ENCODE assay signal across 8 cellular contexts in the genomic region with DNA sequence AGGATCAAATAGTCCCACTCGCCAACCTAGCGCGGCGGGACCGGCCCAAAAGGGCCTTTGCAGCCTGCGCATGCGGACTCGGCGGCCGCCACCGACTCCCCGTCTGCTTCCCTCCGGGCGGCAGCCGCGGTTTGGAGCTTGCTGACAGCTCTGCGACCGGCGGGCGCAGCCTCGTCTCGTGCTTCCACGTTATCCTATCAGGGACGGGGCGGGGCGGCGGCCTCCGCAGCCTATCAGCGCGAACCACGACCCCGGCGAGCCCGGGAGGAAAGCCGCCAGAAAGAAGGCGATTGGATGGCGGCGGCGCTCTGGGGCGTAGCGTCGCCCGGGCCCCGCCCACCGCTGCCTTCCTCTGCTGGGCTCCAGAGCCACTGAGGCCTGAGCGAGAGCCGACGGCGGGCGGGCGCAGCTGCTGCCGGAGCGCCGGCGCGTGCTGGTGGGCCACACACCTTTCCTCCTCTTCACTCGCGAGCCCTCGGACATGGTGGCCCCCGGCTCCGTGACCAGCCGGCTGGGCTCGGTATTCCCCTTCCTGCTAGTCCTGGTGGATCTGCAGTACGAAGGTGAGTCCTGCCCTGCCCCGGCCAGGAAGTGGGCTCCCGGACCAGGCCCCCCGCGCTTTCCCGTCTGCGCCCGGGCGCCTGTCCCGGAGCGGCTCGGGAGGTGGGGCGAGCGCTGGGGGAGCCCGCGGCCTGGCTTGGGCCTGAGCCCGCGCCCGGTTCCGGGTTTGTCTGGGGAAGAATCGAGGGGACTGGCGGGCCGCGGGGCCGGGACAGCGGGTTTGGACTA. TPM values are rescaled to one million over a fixed set of nuclear protein-coding genes. Genes with fewer than 3 reads are reported as not detected.
DNase-seq lines count a peak whose midpoint lies in the region; ATAC-seq, FAIRE-seq and TF ChIP-seq lines count a peak whose summit lies in the region.

A gene with protein sequence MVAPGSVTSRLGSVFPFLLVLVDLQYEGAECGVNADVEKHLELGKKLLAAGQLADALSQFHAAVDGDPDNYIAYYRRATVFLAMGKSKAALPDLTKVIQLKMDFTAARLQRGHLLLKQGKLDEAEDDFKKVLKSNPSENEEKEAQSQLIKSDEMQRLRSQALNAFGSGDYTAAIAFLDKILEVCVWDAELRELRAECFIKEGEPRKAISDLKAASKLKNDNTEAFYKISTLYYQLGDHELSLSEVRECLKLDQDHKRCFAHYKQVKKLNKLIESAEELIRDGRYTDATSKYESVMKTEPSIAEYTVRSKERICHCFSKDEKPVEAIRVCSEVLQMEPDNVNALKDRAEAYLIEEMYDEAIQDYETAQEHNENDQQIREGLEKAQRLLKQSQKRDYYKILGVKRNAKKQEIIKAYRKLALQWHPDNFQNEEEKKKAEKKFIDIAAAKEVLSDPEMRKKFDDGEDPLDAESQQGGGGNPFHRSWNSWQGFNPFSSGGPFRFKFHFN (plus strand): TSS at position 365 of the 789 bp plus-strand sequence. CDS start 117 bp downstream, at position 482.

- H3K4me1 ChIP-seq in keratinocyte (ENCODE audit: control insufficient read depth, extremely low read depth, insufficient read depth, low read length): peaks cover 25% of the 10 kb centered on the region

- peak within 1 kb of the TSS; percentile 54 to 97 (median 96) for H3K4me3 ChIP-seq in keratinocyte (ENCODE audit: control insufficient read depth in 2 of 3, extremely low read depth in 1 of 3, insufficient read depth in 2 of 3, low read depth in 1 of 3, low read length in 3 of 3)

- H3K9me3 ChIP-seq in keratinocyte (ENCODE audit: control insufficient read depth, low read depth, low read length): no peaks in the 10 kb centered on the region

- DNase-seq in AG20443 (ENCODE audit: low spot score) (peak; percentile 99), NCI-H510A (lab: John Stamatoyannopoulos, UW) (peak; percentile 97), cerebellum (ENCODE audit: low spot score) (peak; percentile 97), keratinocyte (ENCODE audit: low read depth, low spot score) (peak; percentile 63)
- DNase-seq in activated CD4-positive, alpha-beta T cell treated with anti-CD3 and anti-CD28 coated beads for 1 hour: peak; percentile 97
- DNase-seq in stimulated activated CD4-positive, alpha-beta T cell treated with anti-CD3 and anti-CD28 coated beads, Interleukin-15, amount 100 ng/mL, for 1 hour (ENCODE audit: low read depth in 1 of 2, low spot score in 1 of 2): peak; percentile 96 to 98

- H3K79me2 ChIP-seq in keratinocyte (ENCODE audit: control insufficient read depth, insufficient read depth, low read length): peaks cover 57% of the 10 kb centered on the region

- H2AFZ ChIP-seq in keratinocyte (ENCODE audit: control insufficient read depth, low read length): peak within 1 kb of the TSS; percentile 99

- H3K27me3 ChIP-seq in keratinocyte (ENCODE audit: control insufficient read depth, extremely low read depth, insufficient read depth, low read length): no peaks in the 10 kb centered on the region

- peak; percentile 97 for TF ChIP-seq POLR2A in GM19099 (IDR thresholded peaks at IDR 0.05; ENCODE audit: extremely low read depth, insufficient read length, low read depth)

- peak within 1 kb of the TSS; percentile 92 for H3K4me2 ChIP-seq in keratinocyte (ENCODE audit: control insufficient read depth, extremely low read depth, insufficient read depth, low read depth, low read length)

- peaks cover 2% of the 10 kb centered on the region for H3K9me1 ChIP-seq in keratinocyte (ENCODE audit: control insufficient read depth, extremely low read depth, insufficient read depth, low read length)

- peak; percentile 96 for ATAC-seq in HG03432 (IDR thresholded peaks at IDR 0.05; ENCODE audit: unreplicated experiment)

- no peak for FAIRE-seq in keratinocyte (lab: Jason Lieb, UNC)

- dilution Hi-C loops in keratinocyte (cut with MboI; ENCODE audit: extremely low pct_ligation_motif_present, low sequenced_read_pairs): no loop called here

- peaks cover 3% of the 10 kb centered on the region for H4K20me1 ChIP-seq in keratinocyte (ENCODE audit: control insufficient read depth, extremely low read depth, insufficient read depth, low read length)

- peak within 1 kb of the TSS; percentile 98 for H3K9ac ChIP-seq in keratinocyte (ENCODE audit: control insufficient read depth, extremely low read depth, insufficient read depth, low read length)

- H3K27ac ChIP-seq in keratinocyte (ENCODE audit: control insufficient read depth, insufficient read depth, low read length): peak within 1 kb of the TSS; percentile 95

- H3K36me3 ChIP-seq in keratinocyte (ENCODE audit: control insufficient read depth in 2 of 2, extremely low read depth in 1 of 2, insufficient read depth in 2 of 2, low read length in 2 of 2): no peaks in the 10 kb centered on the region

- no peak for TF ChIP-seq CTCF in keratinocyte (optimal IDR thresholded peaks at IDR 0.05 in 1 of 3, IDR thresholded peaks at IDR 0.05 in 1 of 3, conservative IDR thresholded peaks at IDR 0.05 in 1 of 3; ENCODE audit: extremely low read depth in 1 of 3, insufficient read depth in 2 of 3, low read length in 3 of 3)

RNA-seq across cellular contexts. Expression of the gene that starts here (rescaled TPM):
- total RNA-seq in cerebellum: 19.6 TPM
- 11.5 to 26.4 TPM (median 23.8 TPM) in 3 replicates for polyA plus RNA-seq in keratinocyte
- polyA plus RNA-seq in keratinocyte (2011; ENCODE audit: low read depth): 24.2 TPM
- polyA plus RNA-seq in keratinocyte (2011; cell fraction: cytosol; rRNA removed): 6.4 and 12.8 TPM in 2 replicates
- 19.9 and 26.5 TPM in 2 replicates for polyA plus RNA-seq in keratinocyte (2011; cell fraction: nucleus; rRNA removed)
- 17.0 and 29.2 TPM in 2 replicates for polyA plus RNA-seq in keratinocyte (2012; ENCODE audit: low replicate concordance)
- polyA minus RNA-seq in keratinocyte: 12.7 to 40.5 TPM (median 21.2 TPM) in 3 replicates
- polyA minus RNA-seq in keratinocyte (2011; cell fraction: cytosol; rRNA and poly(A)+ RNA removed): 15.7 TPM
- polyA minus RNA-seq in keratinocyte (2011; cell fraction: nucleus; rRNA and poly(A)+ RNA removed): 27.2 and 46.9 TPM in 2 replicates

Comparison
In these comparisons a context has a peak if more than half of its experiments do, and no peak if none do; other contexts are left out.
1. Peak in every context shown above with its lines: DNase-seq, ATAC-seq, H3K4me3 ChIP-seq and H3K27ac ChIP-seq.